In genomic region chrX:77440310-77440709, GRCh38 we compare ENCODE assay signal across 32 cellular contexts. TPM values are rescaled to one million over a fixed set of nuclear protein-coding genes. Genes with fewer than 3 reads are reported as not detected.
"Had no signal": no experiment of that assay in that cellular context is flagged by ENCODE, and none has a peak within 500 bp of the region (broad histone marks: within the 10 kb centered on the region; RNA-seq: fewer than 3 reads in every experiment).

No MANE protein-coding gene starts in this region.

- H3K4me1 Mint-ChIP-seq: activated naive CD4-positive, alpha-beta T cell treated with anti-CD3 and anti-CD28 coated beads, Interleukin-2, amount 10 ng/mL, durations not matched to agents 7 days and 5 days; activated naive CD8-positive, alpha-beta T cell treated with anti-CD3 and anti-CD28 coated beads, Interleukin-2, amount 10 ng/mL, durations not matched to agents 7 days and 5 days; brain had no signal

- H3K27ac Mint-ChIP-seq: activated CD4-positive, alpha-beta T cell treated with anti-CD3 and anti-CD28 coated beads for 36 hours; activated CD4-positive, alpha-beta T cell treated with anti-CD3 and anti-CD28 coated beads, Interleukin-2, amount 10 ng/mL, durations not matched to agents 7 days and 5 days; activated CD8-positive, alpha-beta T cell treated with anti-CD3 and anti-CD28 coated beads for 36 hours; activated naive CD4-positive, alpha-beta T cell treated with anti-CD3 and anti-CD28 coated beads, Interleukin-2, amount 10 ng/mL, durations not matched to agents 7 days and 5 days; activated naive CD4-positive, alpha-beta T cell treated with anti-CD3 and anti-CD28 coated beads, Interleukin-2, amount 50 U/mL, for 72 hours; activated naive CD8-positive, alpha-beta T cell treated with anti-CD3 and anti-CD28 coated beads, Interleukin-2, amount 10 ng/mL, durations not matched to agents 7 days and 5 days; activated T-helper 1 cell treated with anti-CD3 and anti-CD28 coated beads, Interleukin-12 subunit alpha, Interleukin-12 subunit beta, Interleukin-2, Interleukin-4 antibody, amounts not matched to agents 30 ng/mL and 10 ng/mL and 1 ng/mL, durations not matched to agents 14 hours and 24 hours and 36 hours; activated T-helper 2 cell treated with anti-CD3 and anti-CD28 coated beads, Interferon-gamma antibody, Interleukin-2, Interleukin-4, amounts not matched to agents 10 μg/mL and 5 μg/mL and 100 μg/mL, durations not matched to agents 14 hours and 24 hours and 36 hours; brain; effector memory CD8-positive, alpha-beta T cell had no signal

- H3K36me3 Mint-ChIP-seq: activated naive CD4-positive, alpha-beta T cell treated with anti-CD3 and anti-CD28 coated beads, Interleukin-2, amount 10 ng/mL, durations not matched to agents 7 days and 5 days; activated naive CD4-positive, alpha-beta T cell treated with anti-CD3 and anti-CD28 coated beads, Interleukin-2, amount 50 U/mL, for 72 hours; activated naive CD8-positive, alpha-beta T cell treated with anti-CD3 and anti-CD28 coated beads, Interleukin-2, amount 10 ng/mL, durations not matched to agents 7 days and 5 days; brain had no signal

- H3K4me3 Mint-ChIP-seq: activated CD4-positive, alpha-beta T cell treated with anti-CD3 and anti-CD28 coated beads for 36 hours; activated CD4-positive, alpha-beta T cell treated with anti-CD3 and anti-CD28 coated beads, Interleukin-2, amount 10 ng/mL, durations not matched to agents 7 days and 5 days; activated CD8-positive, alpha-beta T cell treated with anti-CD3 and anti-CD28 coated beads for 36 hours; activated naive CD4-positive, alpha-beta T cell treated with anti-CD3 and anti-CD28 coated beads, Interleukin-2, amount 10 ng/mL, durations not matched to agents 7 days and 5 days; activated naive CD8-positive, alpha-beta T cell treated with anti-CD3 and anti-CD28 coated beads, Interleukin-2, amount 10 ng/mL, durations not matched to agents 7 days and 5 days; activated T-cell treated with anti-CD3 and anti-CD28 coated beads, Interleukin-2, amount 50 U/mL, for 4 hours; activated T-helper 1 cell treated with anti-CD3 and anti-CD28 coated beads, Interleukin-12 subunit alpha, Interleukin-12 subunit beta, Interleukin-2, Interleukin-4 antibody, amounts not matched to agents 30 ng/mL and 10 ng/mL and 1 ng/mL, durations not matched to agents 14 hours and 24 hours and 36 hours; brain; effector memory CD8-positive, alpha-beta T cell had no signal

- FAIRE-seq: colon had no signal

- ATAC-seq: activated CD4-positive, alpha-beta T cell treated with anti-CD3 and anti-CD28 coated beads for 36 hours; activated CD8-positive, alpha-beta T cell treated with anti-CD3 and anti-CD28 coated beads for 36 hours; activated naive CD4-positive, alpha-beta T cell treated with anti-CD3 and anti-CD28 coated beads, Interleukin-2, amount 50 U/mL, for 72 hours; activated T-cell treated with anti-CD3 and anti-CD28 coated beads, Interleukin-2, amount 50 U/mL, for 4 hours; effector memory CD8-positive, alpha-beta T cell; foreskin keratinocyte; gastrocnemius medialis; heart right ventricle had no signal

- DNase-seq: activated CD4-positive, alpha-beta T cell treated with anti-CD3 and anti-CD28 coated beads for 36 hours; activated CD4-positive, alpha-beta T cell treated with anti-CD3 and anti-CD28 coated beads, Interleukin-2, amount 10 ng/mL, durations not matched to agents 7 days and 5 days; activated CD4-positive, alpha-beta T cell treated with anti-CD3 and anti-CD28 coated beads, Interleukin-2, amount 50 U/mL, for 4 hours; activated CD4-positive, CD25-positive, alpha-beta regulatory T cell; activated CD4-positive, CD25-positive, alpha-beta regulatory T cell treated with anti-CD3 and anti-CD28 coated beads, Interleukin-2, amount 50 U/mL, for 72 hours; activated CD8-positive, alpha-beta memory T cell treated with anti-CD3 and anti-CD28 coated beads for 24 hours; activated CD8-positive, alpha-beta T cell treated with anti-CD3 and anti-CD28 coated beads for 36 hours; activated effector memory CD4-positive, alpha-beta T cell treated with anti-CD3 and anti-CD28 coated beads, Interleukin-2, amount 50 U/mL, for 16 hours; activated naive CD4-positive, alpha-beta T cell treated with anti-CD3 and anti-CD28 coated beads, Interleukin-2, amount 10 ng/mL, durations not matched to agents 7 days and 5 days; activated naive CD8-positive, alpha-beta T cell treated with anti-CD3 and anti-CD28 coated beads, Interleukin-2, amount 10 ng/mL, durations not matched to agents 7 days and 5 days; activated T-cell treated with anti-CD3 and anti-CD28 coated beads, Interleukin-2, amount 50 U/mL, for 4 hours; central memory CD4-positive, alpha-beta T cell; cerebellar nuclear complex; cortex of kidney; dermis blood vessel endothelial cell; effector CD4-positive, alpha-beta T cell; effector memory CD8-positive, alpha-beta T cell; erythroblast; foreskin keratinocyte; gastrocnemius medialis; heart right ventricle; T-helper 2 cell had no signal

- H3K27me3 Mint-ChIP-seq: activated CD4-positive, alpha-beta T cell treated with anti-CD3 and anti-CD28 coated beads, Interleukin-2, amount 10 ng/mL, durations not matched to agents 7 days and 5 days; activated naive CD8-positive, alpha-beta T cell treated with anti-CD3 and anti-CD28 coated beads, Interleukin-2, amount 10 ng/mL, durations not matched to agents 7 days and 5 days had no signal

- H3K4me3 ChIP-seq: ascending aorta, breast epithelium, cardiac muscle cell, esophagus muscularis mucosa, gastrocnemius medialis, heart right ventricle had no signal

- H3K9me3 Mint-ChIP-seq: activated CD4-positive, alpha-beta T cell treated with anti-CD3 and anti-CD28 coated beads, Interleukin-2, amount 10 ng/mL, durations not matched to agents 7 days and 5 days; activated CD8-positive, alpha-beta T cell treated with anti-CD3 and anti-CD28 coated beads for 36 hours; activated naive CD4-positive, alpha-beta T cell treated with anti-CD3 and anti-CD28 coated beads, Interleukin-2, amount 10 ng/mL, durations not matched to agents 7 days and 5 days; activated naive CD4-positive, alpha-beta T cell treated with anti-CD3 and anti-CD28 coated beads, Interleukin-2, amount 50 U/mL, for 72 hours; activated naive CD8-positive, alpha-beta T cell treated with anti-CD3 and anti-CD28 coated beads, Interleukin-2, amount 10 ng/mL, durations not matched to agents 7 days and 5 days; activated T-cell treated with anti-CD3 and anti-CD28 coated beads, Interleukin-2, amount 50 U/mL, for 4 hours; activated T-helper 1 cell treated with anti-CD3 and anti-CD28 coated beads, Interleukin-12 subunit alpha, Interleukin-12 subunit beta, Interleukin-2, Interleukin-4 antibody, amounts not matched to agents 30 ng/mL and 10 ng/mL and 1 ng/mL, durations not matched to agents 14 hours and 24 hours and 36 hours; activated T-helper 2 cell treated with anti-CD3 and anti-CD28 coated beads, Interferon-gamma antibody, Interleukin-2, Interleukin-4, amounts not matched to agents 10 μg/mL and 5 μg/mL and 100 μg/mL, durations not matched to agents 14 hours and 24 hours and 36 hours; effector memory CD8-positive, alpha-beta T cell had no signal

RNA-seq across cellular contexts. Expression of gene FGF16, which starts 6.9 kb away (rescaled TPM):
- total RNA-seq: activated CD4-positive, alpha-beta T cell treated with anti-CD3 and anti-CD28 coated beads for 36 hours; activated CD4-positive, alpha-beta T cell treated with anti-CD3 and anti-CD28 coated beads, Interleukin-2, amount 10 ng/mL, durations not matched to agents 7 days and 5 days; activated CD8-positive, alpha-beta T cell treated with anti-CD3 and anti-CD28 coated beads for 36 hours; activated naive CD4-positive, alpha-beta T cell treated with anti-CD3 and anti-CD28 coated beads, Interleukin-2, amount 50 U/mL, for 72 hours; activated naive CD8-positive, alpha-beta T cell treated with anti-CD3 and anti-CD28 coated beads, Interleukin-2, amount 10 ng/mL, durations not matched to agents 7 days and 5 days; activated T-cell treated with anti-CD3 and anti-CD28 coated beads, Interleukin-2, amount 50 U/mL, for 4 hours; activated T-helper 1 cell treated with anti-CD3 and anti-CD28 coated beads, Interleukin-12 subunit alpha, Interleukin-12 subunit beta, Interleukin-2, Interleukin-4 antibody, amounts not matched to agents 30 ng/mL and 10 ng/mL and 1 ng/mL, durations not matched to agents 14 hours and 24 hours and 36 hours; activated T-helper 2 cell treated with anti-CD3 and anti-CD28 coated beads, Interferon-gamma antibody, Interleukin-2, Interleukin-4, amounts not matched to agents 10 μg/mL and 5 μg/mL and 100 μg/mL, durations not matched to agents 14 hours and 24 hours and 36 hours; ascending aorta; foreskin keratinocyte; gastrocnemius medialis; T-helper 1 cell treated with Interleukin-12 subunit alpha and Interleukin-12 subunit beta and Interleukin-4 antibody, amounts not matched to agents 30 ng/mL and 1 ng/mL, for 36 hours had no signal
